Comparison of ENCODE assay signal across 9 cellular contexts in the genomic region with DNA sequence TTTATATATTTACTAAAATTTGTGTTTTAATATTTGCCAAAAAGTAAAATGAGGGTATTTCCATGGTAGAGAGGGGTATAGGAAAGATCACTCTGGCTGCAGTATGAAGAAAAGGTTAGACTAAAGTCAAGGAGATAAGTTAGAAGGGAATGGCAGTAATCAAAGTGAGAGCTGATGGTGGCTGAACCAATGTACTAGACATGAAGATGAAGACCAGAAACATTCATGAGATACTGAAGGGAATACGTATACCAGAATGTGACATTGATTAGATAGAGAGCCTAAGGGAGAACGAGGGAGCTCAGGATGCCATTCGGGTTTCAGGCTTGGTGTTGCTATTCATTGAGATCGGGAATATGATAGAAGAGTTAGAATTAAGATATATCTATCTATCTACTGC. TPM values are rescaled to one million over a fixed set of nuclear protein-coding genes. Genes with fewer than 3 reads are reported as not detected.
"Had no signal": no experiment of that assay in that cellular context is flagged by ENCODE, and none has a peak within 500 bp of the region (broad histone marks: within the 10 kb centered on the region; RNA-seq: fewer than 3 reads in every experiment).

No MANE protein-coding gene starts in this region.

- ATAC-seq: HepG2 had no signal

- FAIRE-seq: HepG2, HTR-8/SVneo had no signal

- H3K27ac ChIP-seq: HL-60 had no signal

- DNase-seq: IMR-90, KBM-7, KG1 had no signal

RNA-seq across cellular contexts. Expression of gene SEPTIN14, which starts 32.5 kb away (rescaled TPM):
- total RNA-seq: HepG2, HT-29, HT1080, IMR-90 had no signal
- polyA plus RNA-seq: HepG2, IgD-negative memory B cell, IMR-90 had no signal
